ENCODE assay signal across 28 cellular contexts in the genomic region with DNA sequence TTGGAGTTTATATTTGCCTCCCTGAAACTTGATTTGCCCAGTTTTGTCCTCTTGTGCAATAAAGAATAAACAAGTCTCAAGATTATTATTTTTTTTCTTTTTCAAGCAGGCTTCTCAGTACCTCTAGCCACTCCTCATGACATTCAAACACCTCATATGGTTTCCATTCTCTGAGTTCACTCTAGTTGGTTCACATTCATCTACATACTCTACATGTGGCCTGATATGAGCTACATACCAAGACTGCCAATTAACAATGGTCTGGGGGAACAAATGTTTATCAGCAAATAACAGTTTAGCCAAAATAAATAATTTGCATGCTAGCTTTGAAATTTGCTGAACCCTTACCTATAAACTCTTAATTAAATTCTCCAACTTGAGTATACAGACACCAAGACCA. TPM values are rescaled to one million over a fixed set of nuclear protein-coding genes. Genes with fewer than 3 reads are reported as not detected.
"Had no signal": no experiment of that assay in that cellular context is flagged by ENCODE, and none has a peak within 500 bp of the region (broad histone marks: within the 10 kb centered on the region; RNA-seq: fewer than 3 reads in every experiment).

No MANE protein-coding gene starts in this region.

- H3K4me1 ChIP-seq: colonic mucosa had no signal

- H3K36me3 ChIP-seq: colonic mucosa had no signal

- H3K27ac Mint-ChIP-seq: activated B cell treated with CpG ODN at 0.5 μM for 24 hours; activated CD4-positive, alpha-beta memory T cell treated with anti-CD3 and anti-CD28 coated beads for 36 hours; activated CD4-positive, alpha-beta T cell treated with anti-CD3 and anti-CD28 coated beads, Interleukin-2, amount 10 ng/mL, durations not matched to agents 24 days and 14 days; activated naive CD8-positive, alpha-beta T cell; T-helper 2 cell treated with Interferon-gamma antibody and Interleukin-4, amounts not matched to agents 5 μg/mL and 100 μg/mL, for 36 hours had no signal

- H3K9me3 ChIP-seq: colonic mucosa had no signal

- H3K4me1 Mint-ChIP-seq: activated CD4-positive, alpha-beta T cell treated with anti-CD3 and anti-CD28 coated beads, Interleukin-2, amount 10 ng/mL, durations not matched to agents 24 days and 14 days had no signal

- H3K27me3 Mint-ChIP-seq: activated B cell treated with CpG ODN at 0.5 μM for 24 hours; activated CD4-positive, alpha-beta memory T cell treated with anti-CD3 and anti-CD28 coated beads for 36 hours; activated CD4-positive, alpha-beta T cell treated with anti-CD3 and anti-CD28 coated beads, Interleukin-2, amount 10 ng/mL, durations not matched to agents 24 days and 14 days; activated naive CD8-positive, alpha-beta T cell had no signal

- DNase-seq: activated B cell treated with CpG ODN at 0.5 μM for 24 hours; activated CD4-positive, alpha-beta memory T cell treated with anti-CD3 and anti-CD28 coated beads for 36 hours; activated CD4-positive, alpha-beta T cell treated with anti-CD3 and anti-CD28 coated beads for 1 hour; activated CD4-positive, alpha-beta T cell treated with anti-CD3 and anti-CD28 coated beads, Interleukin-2, amount 10 ng/mL, durations not matched to agents 24 days and 14 days; activated CD8-positive, alpha-beta memory T cell treated with anti-CD3 and anti-CD28 coated beads for 24 hours; activated effector memory CD4-positive, alpha-beta T cell treated with anti-CD3 and anti-CD28 coated beads, Interleukin-2, amount 50 U/mL, for 16 hours; activated naive CD4-positive, alpha-beta T cell treated with Interleukin-2 at 50 U/mL for 16 hours; activated T-cell treated with anti-CD3 and anti-CD28 coated beads, Interleukin-2, amount 50 U/mL, for 4 hours; anterior cingulate cortex; cerebellar nuclear complex; colonic mucosa; Kasumi-1; NCI-H1092 treated with DMSO at 0.1 percent for 48 hours; NCI-H1417 treated with DMSO at 0.1 percent for 48 hours; NCI-H1694; NCI-H2029 treated with DMSO at 0.1 percent for 48 hours; NCI-H510A treated with DMSO at 0.1 percent for 48 hours; NCI-H69; NK-92 treated with Interleukin-12 subunit alpha and Interleukin-12 subunit beta, amount 100 ng/mL, for 24 hours; OCI-M1; RPMI8226; T-helper 1 cell had no signal

- H3K27ac ChIP-seq: colonic mucosa, SK-N-MC had no signal

- H3K4me3 ChIP-seq: colonic mucosa, SK-N-MC had no signal

- ATAC-seq: activated T-cell treated with anti-CD3 and anti-CD28 coated beads, Interleukin-2, amount 50 U/mL, for 4 hours; Panc1; Right ventricle myocardium inferior had no signal

- H3K4me3 Mint-ChIP-seq: activated B cell treated with CpG ODN at 0.5 μM for 24 hours; activated CD4-positive, alpha-beta memory T cell treated with anti-CD3 and anti-CD28 coated beads for 36 hours; activated CD4-positive, alpha-beta T cell treated with anti-CD3 and anti-CD28 coated beads, Interleukin-2, amount 10 ng/mL, durations not matched to agents 24 days and 14 days; activated naive CD8-positive, alpha-beta T cell; activated T-cell treated with anti-CD3 and anti-CD28 coated beads, Interleukin-2, amount 50 U/mL, for 4 hours; T-helper 2 cell treated with Interferon-gamma antibody and Interleukin-4, amounts not matched to agents 5 μg/mL and 100 μg/mL, for 36 hours had no signal

- H3K27me3 ChIP-seq: colonic mucosa had no signal

RNA-seq across cellular contexts. Expression of gene KCNRG, which starts 22.5 kb away (rescaled TPM):
- total RNA-seq: activated CD4-positive, alpha-beta memory T cell treated with anti-CD3 and anti-CD28 coated beads for 36 hours; activated CD4-positive, alpha-beta T cell treated with anti-CD3 and anti-CD28 coated beads, Interleukin-2, amount 10 ng/mL, durations not matched to agents 24 days and 14 days; cardiac septum had no signal
